ENCODE assay signal across 25 cellular contexts in the genomic region with DNA sequence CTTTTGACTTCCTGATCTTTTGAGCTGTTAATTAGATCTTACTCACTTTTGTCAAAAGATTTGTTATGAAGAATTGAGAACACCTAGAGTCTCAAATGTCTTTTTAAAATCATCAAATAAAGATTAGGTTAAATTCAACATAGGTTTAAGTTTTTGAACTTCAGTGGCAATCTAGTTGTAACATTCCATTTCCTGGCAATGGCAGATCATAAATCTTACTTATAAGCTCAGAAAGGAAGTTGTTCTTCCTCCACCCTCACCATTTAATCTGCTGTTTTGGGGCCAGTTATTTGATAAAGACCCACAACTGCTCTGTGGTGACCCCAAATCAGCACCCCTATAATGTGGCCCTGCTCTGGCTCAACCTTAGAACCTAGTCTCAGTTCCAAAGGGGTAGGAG.
DNase-seq lines count a peak whose midpoint lies in the region; ATAC-seq, FAIRE-seq and TF ChIP-seq lines count a peak whose summit lies in the region.
"Had no signal": no experiment of that assay in that cellular context is flagged by ENCODE, and none has a peak within 500 bp of the region (broad histone marks: within the 10 kb centered on the region; RNA-seq: fewer than 3 reads in every experiment).

No MANE protein-coding gene starts in this region.

- H3K4me2 ChIP-seq in K562 (ENCODE audit: insufficient read depth, low read length) = no peak overlapping the region
- H3K4me2 ChIP-seq: KMS-11 had no signal

- intact Hi-C loops in K562 (cut with micrococcal nuclease) = no loop called here
- intact Hi-C loops in spleen (cut with DNase I; ENCODE audit: low total_unique reads) = no loop called here

- peaks cover 91% of the 10 kb centered on the region for H3K4me1 Mint-ChIP-seq in activated naive CD4-positive, alpha-beta T cell treated with anti-CD3 and anti-CD28 coated beads, Interleukin-2, amount 50 U/mL, for 24 hours
- H3K4me1 Mint-ChIP-seq in T-cell = peaks cover 85 to 93% (median 92%) of the 10 kb centered on the region in 3 donors
- peaks cover 89% of the 10 kb centered on the region for H3K4me1 Mint-ChIP-seq in stimulated activated naive CD8-positive, alpha-beta T cell treated with anti-CD3 and anti-CD28 coated beads, Interleukin-15, amount 100 ng/mL, for 72 hours

- TF ChIP-seq EP300 in K562 (IDR thresholded peaks at IDR 0.05; ENCODE audit: low read length) = no peak

- H3K36me3 Mint-ChIP-seq in activated naive CD4-positive, alpha-beta T cell treated with anti-CD3 and anti-CD28 coated beads, Interleukin-2, amount 50 U/mL, for 24 hours = no peaks in the 10 kb centered on the region
- H3K36me3 Mint-ChIP-seq in activated naive CD4-positive, alpha-beta T cell treated with anti-CD3 and anti-CD28 coated beads, Interleukin-2, amount 50 U/mL, for 72 hours = peaks cover 15 to 16% of the 10 kb centered on the region in 2 donors
- no peaks in the 10 kb centered on the region for H3K36me3 Mint-ChIP-seq in T-cell
- H3K36me3 Mint-ChIP-seq: type B pancreatic cell, WTC11 had no signal

- H3K27ac ChIP-seq in K562 (ENCODE audit: extremely low read depth, low read depth, low read length) (no peak overlapping the region), spleen (peak overlapping the region in 4 of 8 donors; percentile 3 to 50 (median 38))
- H3K27ac ChIP-seq: brain microvascular endothelial cell, coronary artery, KMS-11, prostate gland, SJCRH30, stomach had no signal

- H3K79me2 ChIP-seq in K562 (ENCODE audit: control insufficient read depth, insufficient read depth, low read length) = no peaks in the 10 kb centered on the region

- no peak overlapping the region for H3K4me3 Mint-ChIP-seq in activated naive CD4-positive, alpha-beta T cell treated with anti-CD3 and anti-CD28 coated beads, Interleukin-2, amount 50 U/mL, for 24 hours
- H3K4me3 Mint-ChIP-seq in T-cell = peak overlapping the region in 1 of 3 donors; percentile 56
- H3K4me3 Mint-ChIP-seq in stimulated activated naive CD8-positive, alpha-beta T cell treated with anti-CD3 and anti-CD28 coated beads, Interleukin-15, amount 100 ng/mL, for 72 hours = peak overlapping the region in 1 of 2 donors; percentile 6
- H3K4me3 Mint-ChIP-seq: neural crest cell, type B pancreatic cell, WTC11 had no signal

- H3K36me3 ChIP-seq in K562 (ENCODE audit: control insufficient read depth, insufficient read depth, low read length) = no peaks in the 10 kb centered on the region
- no peaks in the 10 kb centered on the region for H3K36me3 ChIP-seq in spleen
- H3K36me3 ChIP-seq: brain microvascular endothelial cell, prostate gland, SJCRH30, stomach had no signal

- in situ Hi-C loops in K562 (cut with MboI) = no loop called here

- CTCF ChIA-PET in T-cell (lab: Charles Lee) = interaction anchor here (0.8 to 1.7 kb wide), 7 partner anchors 8 to 114 kb away, joined by 3 to 7 read pairs (median 3); no protein-coding TSS in a partner anchor
- CTCF ChIA-PET in K562 (lab: Yijun Ruan, JAX; ENCODE audit: low intra/inter-chr PET ratio) = interaction anchor here (0.6 to 0.7 kb wide), 2 partner anchors 27 to 32 kb away, joined by 3 read pairs; no protein-coding TSS in a partner anchor

- peak overlapping the region; percentile 53 for H3K27ac Mint-ChIP-seq in activated naive CD4-positive, alpha-beta T cell treated with anti-CD3 and anti-CD28 coated beads, Interleukin-2, amount 50 U/mL, for 24 hours
- H3K27ac Mint-ChIP-seq in activated naive CD4-positive, alpha-beta T cell treated with anti-CD3 and anti-CD28 coated beads, Interleukin-2, amount 50 U/mL, for 72 hours = peak overlapping the region in 1 of 2 donors; percentile 54
- peak overlapping the region; percentile 88 to 95 for H3K27ac Mint-ChIP-seq in T-cell
- H3K27ac Mint-ChIP-seq in stimulated activated naive CD8-positive, alpha-beta T cell treated with anti-CD3 and anti-CD28 coated beads, Interleukin-15, amount 100 ng/mL, for 72 hours = peak overlapping the region; percentile 39 to 74
- H3K27ac Mint-ChIP-seq: type B pancreatic cell, WTC11 had no signal

- no peak overlapping the region for H3K4me3 ChIP-seq in K562
- no peak overlapping the region for H3K4me3 ChIP-seq in spleen
- H3K4me3 ChIP-seq: coronary artery, prostate gland, SJCRH30, stomach had no signal

- H3K9me3 ChIP-seq in K562 (replicated peaks; ENCODE audit: control insufficient read depth, insufficient read depth, low read depth, low read length) = no peaks in the 10 kb centered on the region
- no peaks in the 10 kb centered on the region for H3K9me3 ChIP-seq in spleen
- H3K9me3 ChIP-seq: prostate gland, SJCRH30, stomach had no signal

- H3K4me1 ChIP-seq in K562 (replicated peaks in 1 of 2; ENCODE audit: control insufficient read depth in 2 of 2, insufficient read depth in 2 of 2, low read length in 2 of 2) (no peaks in the 10 kb centered on the region), spleen (peaks cover 12 to 59% (median 41%) of the 10 kb centered on the region in 6 donors)
- H3K4me1 ChIP-seq: prostate gland, SJCRH30, stomach had no signal

- no peaks in the 10 kb centered on the region for H3K27me3 Mint-ChIP-seq in activated naive CD4-positive, alpha-beta T cell treated with anti-CD3 and anti-CD28 coated beads, Interleukin-2, amount 50 U/mL, for 24 hours
- H3K27me3 Mint-ChIP-seq in T-cell = no peaks in the 10 kb centered on the region
- no peaks in the 10 kb centered on the region for H3K27me3 Mint-ChIP-seq in stimulated activated naive CD8-positive, alpha-beta T cell treated with anti-CD3 and anti-CD28 coated beads, Interleukin-15, amount 100 ng/mL, for 72 hours

- ATAC-seq in activated naive CD4-positive, alpha-beta T cell treated with anti-CD3 and anti-CD28 coated beads, Interleukin-2, amount 50 U/mL, for 72 hours = no peak
- ATAC-seq in T-cell (replicated peaks in 1 of 4) = no peak
- no peak for ATAC-seq in K562
- ATAC-seq in stimulated activated naive CD8-positive, alpha-beta T cell treated with anti-CD3 and anti-CD28 coated beads, Interleukin-15, amount 100 ng/mL, for 72 hours = no peak
- no peak for ATAC-seq in HG02938 (IDR thresholded peaks at IDR 0.05; ENCODE audit: unreplicated experiment)
- ATAC-seq: WTC11 had no signal

- H3K9me3 Mint-ChIP-seq in activated naive CD4-positive, alpha-beta T cell treated with anti-CD3 and anti-CD28 coated beads, Interleukin-2, amount 50 U/mL, for 24 hours = no peaks in the 10 kb centered on the region
- H3K9me3 Mint-ChIP-seq in activated naive CD4-positive, alpha-beta T cell treated with anti-CD3 and anti-CD28 coated beads, Interleukin-2, amount 50 U/mL, for 72 hours = peaks cover 12 to 15% of the 10 kb centered on the region in 2 donors
- H3K9me3 Mint-ChIP-seq in T-cell = peaks cover 0 to 5% (median 0%) of the 10 kb centered on the region in 3 donors
- peaks cover 0 to 6% of the 10 kb centered on the region in 2 donors for H3K9me3 Mint-ChIP-seq in stimulated activated naive CD8-positive, alpha-beta T cell treated with anti-CD3 and anti-CD28 coated beads, Interleukin-15, amount 100 ng/mL, for 72 hours
- H3K9me3 Mint-ChIP-seq: neural crest cell, type B pancreatic cell, WTC11 had no signal

- TF ChIP-seq CTCF in K562 (IDR thresholded peaks at IDR 0.05 in 2 of 3, conservative IDR thresholded peaks at IDR 0.05 in 1 of 3; ENCODE audit: insufficient read depth in 2 of 3, low read depth in 1 of 3, low read length in 3 of 3) = no peak
- TF ChIP-seq CTCF in spleen (IDR thresholded peaks at IDR 0.05 in 8 of 11, conservative IDR thresholded peaks at IDR 0.05 in 3 of 11) = no peak

- no peak overlapping the region for H3K9ac ChIP-seq in K562 (ENCODE audit: insufficient read depth in 1 of 2, low read depth in 2 of 2, low read length in 2 of 2)
- H3K9ac ChIP-seq: KMS-11 had no signal

- no TSS peak for BruUV-seq in K562 (replicated peaks; lab: Mats Ljungman, UMichigan)

- no peak for TF ChIP-seq POLR2A in K562 (conservative IDR thresholded peaks at IDR 0.05)
- TF ChIP-seq POLR2A in spleen (IDR thresholded peaks at IDR 0.05) = no peak

- no peaks in the 10 kb centered on the region for H3K9me1 ChIP-seq in K562 (ENCODE audit: control insufficient read depth, insufficient read depth, low read length)

- H2AFZ ChIP-seq in K562 (ENCODE audit: low read depth, low read length) = no peak overlapping the region

- DNase-seq in activated naive CD4-positive, alpha-beta T cell treated with anti-CD3 and anti-CD28 coated beads, Interleukin-2, amount 50 U/mL, for 72 hours (ENCODE audit: low spot score in 2 of 2) = no peak
- no peak for DNase-seq in T-cell
- DNase-seq in K562 (ENCODE audit: extremely low read depth in 1 of 4, low spot score in 3 of 4) = no peak
- DNase-seq in stimulated activated naive CD8-positive, alpha-beta T cell treated with anti-CD3 and anti-CD28 coated beads, Interleukin-15, amount 100 ng/mL, for 72 hours = no peak
- no peak for DNase-seq in NCI-H2227 (lab: John Stamatoyannopoulos, UW; ENCODE audit: unreplicated experiment)
- no peak for DNase-seq in spleen
- DNase-seq: brain microvascular endothelial cell; COR-L47; DMS79 treated with DMSO at 0.1 percent for 48 hours; H7; NCI-H1092; NCI-H1930; NCI-H345; NCI-H82; SJCRH30; stimulated activated CD4-positive, alpha-beta T cell treated with anti-CD3 and anti-CD28 coated beads, Interleukin-2, amount 100 ng/mL, for 24 hours; stomach had no signal

- no peak for TF ChIP-seq RAD21 in K562 (CRISPR knock-in tag; conservative IDR thresholded peaks at IDR 0.05 in 1 of 2, IDR thresholded peaks at IDR 0.05 in 1 of 2)

- FAIRE-seq in K562 (lab: Jason Lieb, UNC) = no peak

- POLR2A ChIA-PET in T-cell (lab: Charles Lee) (interaction anchor here (0.9 to 1.2 kb wide), 2 partner anchors 9 to 13 kb away, joined by 3 to 6 read pairs; no protein-coding TSS in a partner anchor), K562 (lab: Yijun Ruan, JAX) (interaction anchor here (0.8 to 1.4 kb wide), 3 partner anchors 15 to 214 kb away, joined by 3 to 6 read pairs (median 3); a partner anchor contains a TSS)

- no peaks in the 10 kb centered on the region for H4K20me1 ChIP-seq in K562 (replicated peaks; ENCODE audit: control insufficient read depth, insufficient read depth, low read length)

- H3K27me3 ChIP-seq in K562 (ENCODE audit: control insufficient read depth in 2 of 2, insufficient read depth in 2 of 2, low read length in 2 of 2) (peaks cover 10 to 15% of the 10 kb centered on the region in 2 experiments), spleen (replicated peaks in 1 of 7) (no peaks in the 10 kb centered on the region)
- H3K27me3 ChIP-seq: SJCRH30 had no signal

TF ChIP-seq in K562, 482 proteins besides CTCF, POLR2A, EP300 and RAD21 (continues in another document):
- TF ChIP-seq NFE2L1 (tag; IDR thresholded peaks at IDR 0.05; ENCODE audit: borderline replicate concordance, low read depth) (no peak), MEF2A (IDR thresholded peaks at IDR 0.05; ENCODE audit: control insufficient read depth, low read depth, low read length) (no peak), THRAP3 (IDR thresholded peaks at IDR 0.05; ENCODE audit: borderline replicate concordance) (no peak)
